Comparison of ENCODE assay signal across 16 cellular contexts in genomic region chr10:46455992-46456391, GRCh38. TPM values are rescaled to one million over a fixed set of nuclear protein-coding genes. Genes with fewer than 3 reads are reported as not detected.
"Had no signal": no experiment of that assay in that cellular context is flagged by ENCODE, and none has a peak within 500 bp of the region (broad histone marks: within the 10 kb centered on the region; RNA-seq: fewer than 3 reads in every experiment).

No MANE protein-coding gene starts in this region.

RNA-seq across cellular contexts. Expression of gene NPY4R, which starts 9.8 kb away (rescaled TPM):
- total RNA-seq: activated CD4-positive, alpha-beta memory T cell treated with anti-CD3 and anti-CD28 coated beads, Interleukin-2, amount 10 ng/mL, durations not matched to agents 7 days and 5 days; activated CD4-positive, alpha-beta T cell treated with anti-CD3 and anti-CD28 coated beads for 36 hours; activated CD4-positive, alpha-beta T cell treated with anti-CD3 and anti-CD28 coated beads, Interleukin-2, amount 10 ng/mL, durations not matched to agents 7 days and 5 days; activated CD8-positive, alpha-beta memory T cell treated with anti-CD3 and anti-CD28 coated beads, Interleukin-2, amount 10 ng/mL, durations not matched to agents 7 days and 5 days; activated CD8-positive, alpha-beta T cell treated with anti-CD3 and anti-CD28 coated beads, Interleukin-2, amount 10 ng/mL, durations not matched to agents 7 days and 5 days; activated naive CD4-positive, alpha-beta T cell treated with anti-CD3 and anti-CD28 coated beads for 36 hours; activated naive CD4-positive, alpha-beta T cell treated with anti-CD3 and anti-CD28 coated beads, Interleukin-2, amount 50 U/mL, for 72 hours; activated naive CD8-positive, alpha-beta T cell treated with anti-CD3 and anti-CD28 coated beads for 36 hours; aorta; body of pancreas; breast epithelium; T-cell; T-helper 1 cell treated with Interleukin-12 subunit alpha and Interleukin-12 subunit beta and Interleukin-4 antibody, amounts not matched to agents 30 ng/mL and 1 ng/mL, for 36 hours; T-helper 17 cell; T-helper 2 cell treated with Interferon-gamma antibody and Interleukin-4, amounts not matched to agents 100 ng/mL and 5 ng/mL, for 36 hours; WTC11 had no signal
- polyA plus RNA-seq: aorta had no signal
